29 cellular contexts compared by ENCODE assay signal in genomic region chr3:192564611-192565010, GRCh38.
"Had no signal": no experiment of that assay in that cellular context is flagged by ENCODE, and none has a peak within 500 bp of the region (broad histone marks: within the 10 kb centered on the region; RNA-seq: fewer than 3 reads in every experiment).

No MANE protein-coding gene starts in this region.

- H3K27me3 ChIP-seq: adrenal gland, ascending aorta, esophagus muscularis mucosa, gastroesophageal sphincter, right lobe of liver, upper lobe of right lung had no signal

- H3K4me1 ChIP-seq: adrenal gland, ascending aorta, gastroesophageal sphincter, right lobe of liver, upper lobe of right lung had no signal

- ATAC-seq: activated CD4-positive, CD25-positive, alpha-beta regulatory T cell treated with anti-CD3 and anti-CD28 coated beads, Interleukin-2, amount 50 U/mL, for 24 hours; gastroesophageal sphincter; left colon; natural killer cell treated with Interleukin-12 subunit alpha and Interleukin-12 subunit beta and Interleukin-15 and Interleukin-18, amount 100 ng/mL, for 72 hours; right lobe of liver; stimulated activated effector memory CD8-positive, alpha-beta T cell treated with anti-CD3 and anti-CD28 coated beads, Interleukin-12 subunit alpha, Interleukin-12 subunit beta, amount 100 ng/mL, for 72 hours; stimulated activated naive CD8-positive, alpha-beta T cell treated with anti-CD3 and anti-CD28 coated beads, Interleukin-15, amount 100 ng/mL, for 72 hours; T-helper 17 cell; upper lobe of right lung had no signal

- H3K9me3 ChIP-seq: adrenal gland, ascending aorta, esophagus muscularis mucosa, gastroesophageal sphincter, right lobe of liver, upper lobe of right lung had no signal

- H3K4me3 ChIP-seq: adrenal gland, ascending aorta, esophagus muscularis mucosa, gastroesophageal sphincter, right lobe of liver, skin epidermis, upper lobe of right lung had no signal

- DNase-seq: activated CD4-positive, alpha-beta T cell treated with anti-CD3 and anti-CD28 coated beads for 48 hours; activated CD4-positive, alpha-beta T cell treated with anti-CD3 and anti-CD28 coated beads, Interleukin-2, amount 50 U/mL, for 48 hours; activated CD8-positive, alpha-beta memory T cell treated with anti-CD3 and anti-CD28 coated beads for 24 hours; activated effector memory CD4-positive, alpha-beta T cell treated with Interleukin-2 at 50 U/mL for 16 hours; activated naive CD4-positive, alpha-beta T cell treated with Interleukin-2 at 50 U/mL for 16 hours; adrenal gland; central memory CD4-positive, alpha-beta T cell; dermis blood vessel endothelial cell; effector CD4-positive, alpha-beta T cell; hippocampal formation; immature natural killer cell; kidney; left colon; right lobe of liver; stimulated activated CD4-positive, alpha-beta T cell treated with anti-CD3 and anti-CD28 coated beads, Interleukin-12 subunit alpha, Interleukin-12 subunit beta, amount 100 ng/mL, for 4 hours; stimulated activated CD4-positive, alpha-beta T cell treated with anti-CD3 and anti-CD28 coated beads, Interleukin-4, amount 100 ng/mL, for 24 hours; stimulated activated naive CD8-positive, alpha-beta T cell treated with anti-CD3 and anti-CD28 coated beads, Interleukin-15, amount 100 ng/mL, for 72 hours; substantia nigra; T-helper 17 cell; T1000; upper lobe of right lung; WERI-Rb-1 had no signal

- H3K36me3 ChIP-seq: adrenal gland, ascending aorta, esophagus muscularis mucosa, gastroesophageal sphincter, right lobe of liver, upper lobe of right lung, WERI-Rb-1 had no signal

- H3K27ac ChIP-seq: adrenal gland, ascending aorta, esophagus muscularis mucosa, gastroesophageal sphincter, right lobe of liver, skin epidermis, upper lobe of right lung, WERI-Rb-1 had no signal
